ENCODE assay signal across 8 cellular contexts in genomic region chr7:32691923-32692815, GRCh38.
DNase-seq lines count a peak whose midpoint lies in the region; ATAC-seq, FAIRE-seq and TF ChIP-seq lines count a peak whose summit lies in the region.
"Not testable (repeated sequence)": the region's sequence is repeated elsewhere in the genome, so short reads cannot be mapped to it uniquely, and the experiment has no call there.

No MANE protein-coding gene starts in this region.

- H3K4me3 ChIP-seq in mesenchymal stem cell (ENCODE audit: insufficient read depth in 1 of 2, low read depth in 1 of 2, low read length in 2 of 2); testis: not testable (repeated sequence)

- H3K36me3 Mint-ChIP-seq in activated CD8-positive, alpha-beta memory T cell treated with anti-CD3 and anti-CD28 coated beads, Interleukin-2, amount 10 ng/mL, durations not matched to agents 7 days and 5 days, result not testable (repeated sequence)

- not testable (repeated sequence) for H3K4me3 Mint-ChIP-seq in activated CD8-positive, alpha-beta memory T cell treated with anti-CD3 and anti-CD28 coated beads, Interleukin-2, amount 10 ng/mL, durations not matched to agents 7 days and 5 days

- H3K9me3 Mint-ChIP-seq in activated CD8-positive, alpha-beta memory T cell treated with anti-CD3 and anti-CD28 coated beads, Interleukin-2, amount 10 ng/mL, durations not matched to agents 7 days and 5 days (ENCODE audit: low read depth), result not testable (repeated sequence)

- not testable (repeated sequence) for H3K36me3 ChIP-seq in mesenchymal stem cell (ENCODE audit: control insufficient read depth in 1 of 2, insufficient read depth in 2 of 2, low read depth in 1 of 2, low read length in 2 of 2); testis (ENCODE audit: low read depth, missing control alignments)

- not testable (repeated sequence) for H2AFZ ChIP-seq in mesenchymal stem cell (ENCODE audit: low read depth, low read length)

- not testable (repeated sequence) for H4K8ac ChIP-seq in mesenchymal stem cell (ENCODE audit: low read length)

- not testable (repeated sequence) for H3K27ac ChIP-seq in mesenchymal stem cell (ENCODE audit: low read length, poor library complexity, severe bottlenecking); testis

- not testable (repeated sequence) for H2BK15ac ChIP-seq in mesenchymal stem cell (ENCODE audit: low read depth, poor library complexity, severe bottlenecking)

- H3K23ac ChIP-seq in mesenchymal stem cell (ENCODE audit: low read length in 2 of 2), result not testable (repeated sequence)

- not testable (repeated sequence) for TF ChIP-seq CTCF in testis (IDR thresholded peaks at IDR 0.05)

- not testable (repeated sequence) for H3K27me3 Mint-ChIP-seq in activated CD8-positive, alpha-beta memory T cell treated with anti-CD3 and anti-CD28 coated beads, Interleukin-2, amount 10 ng/mL, durations not matched to agents 7 days and 5 days

- not testable (repeated sequence) for H2BK12ac ChIP-seq in mesenchymal stem cell (ENCODE audit: low read length in 2 of 2)

- H3K14ac ChIP-seq in mesenchymal stem cell (ENCODE audit: low read length in 2 of 2), result not testable (repeated sequence)

- not testable (repeated sequence) for H4K91ac ChIP-seq in mesenchymal stem cell (ENCODE audit: low read length)

- not testable (repeated sequence) for H3K4me1 ChIP-seq in mesenchymal stem cell (ENCODE audit: control insufficient read depth, insufficient read depth, low read depth, low read length); testis

- peak; percentile 67 for FAIRE-seq in G401.6 (lab: Jason Lieb, UNC)

- DNase-seq in NOMO-1 treated with DMSO at 0.1 percent for 48 hours (lab: John Stamatoyannopoulos, UW; ENCODE audit: unreplicated experiment) (peak; percentile 64), erythroblast (lab: John Stamatoyannopoulos, UW) (peak; percentile 50 to 56), mesenchymal stem cell (peak; percentile 49), testis (peak; percentile 21)
- not testable (repeated sequence) for DNase-seq in activated CD8-positive, alpha-beta memory T cell treated with anti-CD3 and anti-CD28 coated beads, Interleukin-2, amount 10 ng/mL, durations not matched to agents 7 days and 5 days

- H3K79me1 ChIP-seq in mesenchymal stem cell (replicated peaks; ENCODE audit: low read length, poor library complexity, severe bottlenecking), result not testable (repeated sequence)

- TF ChIP-seq POLR2A in erythroblast (IDR thresholded peaks at IDR 0.05; ENCODE audit: low read length); testis (IDR thresholded peaks at IDR 0.05): not testable (repeated sequence)

- H2AK5ac ChIP-seq in mesenchymal stem cell (ENCODE audit: low read length, severe bottlenecking), result not testable (repeated sequence)

- not testable (repeated sequence) for H2BK5ac ChIP-seq in mesenchymal stem cell (ENCODE audit: low read depth, low read length, poor library complexity, severe bottlenecking)

- H3K4ac ChIP-seq in mesenchymal stem cell (ENCODE audit: low read depth in 1 of 2, low read length in 2 of 2), result not testable (repeated sequence)

- not testable (repeated sequence) for H3K27ac Mint-ChIP-seq in activated CD8-positive, alpha-beta memory T cell treated with anti-CD3 and anti-CD28 coated beads, Interleukin-2, amount 10 ng/mL, durations not matched to agents 7 days and 5 days

- 61% methylated on average over 6 of the region's 7 CpGs for WGBS in mesenchymal stem cell
- WGBS in testis, 2 donors, result 39 to 46% methylated on average over 7 of the region's 7 CpGs

- not testable (repeated sequence) for H3K4me2 ChIP-seq in mesenchymal stem cell (ENCODE audit: low read length, poor library complexity, severe bottlenecking)

- not testable (repeated sequence) for H2BK120ac ChIP-seq in mesenchymal stem cell (ENCODE audit: low read depth, low read length)

- ATAC-seq in GM21576 (IDR thresholded peaks at IDR 0.05; ENCODE audit: unreplicated experiment) (peak; percentile 86), HG03432 (IDR thresholded peaks at IDR 0.05; ENCODE audit: unreplicated experiment) (peak; percentile 86)
- ATAC-seq in activated CD8-positive, alpha-beta memory T cell treated with anti-CD3 and anti-CD28 coated beads, Interleukin-2, amount 10 ng/mL, durations not matched to agents 7 days and 5 days, result peak; percentile 71

- not testable (repeated sequence) for H3K27me3 ChIP-seq in mesenchymal stem cell (ENCODE audit: control insufficient read depth in 1 of 2, insufficient read depth in 1 of 2, low read length in 2 of 2); testis

- intact Hi-C loops in testis (cut with DNase I; ENCODE audit: low total_unique reads), result not testable (repeated sequence)

- H3K18ac ChIP-seq in mesenchymal stem cell (ENCODE audit: low read depth in 1 of 2, low read length in 2 of 2), result not testable (repeated sequence)

- peak overlapping the region; percentile 29 for H3K9ac ChIP-seq in mesenchymal stem cell (ENCODE audit: low read length)

- CTCF ChIA-PET in activated CD8-positive, alpha-beta memory T cell treated with anti-CD3 and anti-CD28 coated beads, Interleukin-2, amount 10 ng/mL, durations not matched to agents 7 days and 5 days (lab: Charles Lee), result interaction anchor here (1.0 kb wide), 1 partner anchor 18 kb away, joined by 3 read pairs; no protein-coding TSS in a partner anchor

- not testable (repeated sequence) for H3K9me3 ChIP-seq in mesenchymal stem cell (ENCODE audit: control insufficient read depth, low read length); testis

- H3K4me1 Mint-ChIP-seq in activated CD8-positive, alpha-beta memory T cell treated with anti-CD3 and anti-CD28 coated beads, Interleukin-2, amount 10 ng/mL, durations not matched to agents 7 days and 5 days, result not testable (repeated sequence)
